20 cellular contexts compared by ENCODE assay signal in the genomic region with DNA sequence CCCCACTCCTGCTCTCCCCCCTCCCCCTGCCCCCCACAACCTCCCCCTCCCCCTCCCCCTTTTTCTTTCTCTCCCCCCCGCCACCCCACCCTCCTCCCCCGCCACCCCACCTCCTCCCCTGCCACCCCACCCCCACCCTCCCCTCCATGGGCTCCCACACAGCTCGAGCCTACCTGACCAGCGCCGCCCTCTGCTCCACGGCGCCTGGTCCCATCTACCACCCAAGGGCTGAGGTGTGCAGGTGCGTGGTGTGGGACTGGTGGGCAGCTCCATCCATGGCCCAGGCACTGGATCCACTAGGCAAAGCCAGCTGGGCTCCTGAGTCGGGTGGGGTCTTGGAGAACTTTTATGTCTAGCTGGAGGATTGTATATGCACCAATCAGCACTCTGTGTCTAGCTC.
"Had no signal": no experiment of that assay in that cellular context is flagged by ENCODE, and none has a peak within 500 bp of the region (broad histone marks: within the 10 kb centered on the region; RNA-seq: fewer than 3 reads in every experiment).

No MANE protein-coding gene starts in this region.

- H3K4me1 Mint-ChIP-seq: immature natural killer cell, memory B cell, mesothelial cell of epicardium had no signal

- H3K4me3 Mint-ChIP-seq: immature natural killer cell, memory B cell, mesothelial cell of epicardium had no signal

- H3K27ac Mint-ChIP-seq: immature natural killer cell, memory B cell, mesothelial cell of epicardium had no signal

- H3K9me3 Mint-ChIP-seq: memory B cell had no signal

- DNase-seq: hippocampal formation, hypothalamus, immature natural killer cell, islet precursor cell, kidney, kidney glomerular epithelial cell, left cardiac atrium, left colon, left ventricle myocardium inferior, left ventricle myocardium superior, lower lobe of right lung, mammary epithelial cell, mesenchymal stem cell, mesendoderm, midbrain, mucosa of descending colon had no signal

- ATAC-seq: left cardiac atrium, left colon, left lobe of liver, left lung, left ventricle myocardium superior, lower lobe of right lung, mucosa of descending colon had no signal
